8 cellular contexts compared by ENCODE assay signal in genomic region chr11:134360050-134360835, GRCh38. TPM values are rescaled to one million over a fixed set of nuclear protein-coding genes. Genes with fewer than 3 reads are reported as not detected.
DNase-seq lines count a peak whose midpoint lies in the region; ATAC-seq, FAIRE-seq and TF ChIP-seq lines count a peak whose summit lies in the region.

No MANE protein-coding gene starts in this region.

- ATAC-seq in HG02938 (IDR thresholded peaks at IDR 0.05; ENCODE audit: unreplicated experiment): peak; percentile 79
- ATAC-seq in lower lobe of right lung: peak; percentile 92 to 94
- ATAC-seq in HG03342 (IDR thresholded peaks at IDR 0.05; ENCODE audit: unreplicated experiment): no peak

- no peak for TF ChIP-seq POLR2A in GM12891 (IDR thresholded peaks at IDR 0.05; ENCODE audit: low read depth, low read length)

- H3K27me3 ChIP-seq in dorsolateral prefrontal cortex (peaks cover 0 to 6% (median 0%) of the 10 kb centered on the region in 45 donors), lower lobe of right lung (ENCODE audit: low read depth) (no peaks in the 10 kb centered on the region)

- H3K9me3 ChIP-seq in lower lobe of right lung: no peaks in the 10 kb centered on the region

- H3K27ac ChIP-seq in dorsolateral prefrontal cortex (no peak overlapping the region), lower lobe of right lung (no peak overlapping the region)

- TF ChIP-seq CTCF in dorsolateral prefrontal cortex (IDR thresholded peaks at IDR 0.05 in 54 of 56, conservative IDR thresholded peaks at IDR 0.05 in 2 of 56; ENCODE audit: low read depth in 1 of 56, partially characterized antibody in 56 of 56) (peak; percentile 64 to 99 (median 94)), lower lobe of right lung (IDR thresholded peaks at IDR 0.05) (peak; percentile 88)

- FAIRE-seq in GM12891 (lab: Jason Lieb, UNC): peak; percentile 82

- H3K4me1 ChIP-seq in lower lobe of right lung: peaks cover 6% of the 10 kb centered on the region

- H3K4me3 ChIP-seq in dorsolateral prefrontal cortex (peak overlapping the region in 1 of 59 donors; percentile 21), lower lobe of right lung (no peak overlapping the region)

- H3K36me3 ChIP-seq in lower lobe of right lung: no peaks in the 10 kb centered on the region

- peak; percentile 89 for DNase-seq in GM12891 (ENCODE audit: insufficient read length, low spot score)
- DNase-seq in NCI-H526 (lab: John Stamatoyannopoulos, UW): peak; percentile 92 to 99
- DNase-seq in activated CD4-positive, alpha-beta T cell treated with anti-CD3 and anti-CD28 coated beads, Interleukin-2, amount 50 U/mL, for 4 hours: peak; percentile 59 to 65
- DNase-seq in dorsolateral prefrontal cortex: peak; percentile 68 to 94 (median 90)
- DNase-seq in lower lobe of right lung: peak; percentile 84
- DNase-seq in stimulated activated CD8-positive, alpha-beta memory T cell treated with anti-CD3 and anti-CD28 coated beads, Interleukin-12 subunit alpha, Interleukin-12 subunit beta, amount 100 ng/mL, for 1 hour (ENCODE audit: low read depth): peak; percentile 48

- intact Hi-C loops in dorsolateral prefrontal cortex (cut with DNase I) (loop anchor here (5.0 to 10.0 kb wide), 2 partner anchors 505 to 507 kb away; no protein-coding TSS in a partner anchor), lower lobe of right lung (cut with DNase I) (no loop called here)

TF ChIP-seq in GM12891, 5 proteins besides CTCF, POLR2A, EP300 and RAD21:
- TF ChIP-seq SPI1 (IDR thresholded peaks at IDR 0.05; ENCODE audit: low read depth, low read length) (no peak), POLR2AphosphoS5 (IDR thresholded peaks at IDR 0.05; ENCODE audit: low read depth, low read length) (no peak), PAX5 (IDR thresholded peaks at IDR 0.05; ENCODE audit: insufficient read depth, low read length, severe bottlenecking) (no peak), POU2F2 (IDR thresholded peaks at IDR 0.05; ENCODE audit: low read depth, low read length) (no peak), TAF1 (IDR thresholded peaks at IDR 0.05; ENCODE audit: low read depth, low read length) (no peak)

RNA-seq across cellular contexts. Expression of gene GLB1L2, which starts 28.5 kb away (rescaled TPM):
- polyA plus RNA-seq in GM12891 (2012; ENCODE audit: low read depth, missing spikeins): 0.17 TPM
- total RNA-seq in dorsolateral prefrontal cortex (1 to 10 TPM in 119 of 120 experiments, under 1 TPM in 1; 0.81 to 5.9 (median 3.3) TPM), lower lobe of right lung (5.1 TPM)

RNA-seq across cellular contexts. Expression of gene B3GAT1, which starts 51.8 kb away (rescaled TPM):
- polyA plus RNA-seq in GM12891 (2012; ENCODE audit: low read depth, missing spikeins): not detected
- total RNA-seq in dorsolateral prefrontal cortex: 100 to 1,000 TPM; 204 to 380 (median 266) TPM
- 1.4 TPM for total RNA-seq in lower lobe of right lung

Comparison
In these comparisons a context has a peak if more than half of its experiments do, and no peak if none do; other contexts are left out.
1. RNA of gene B3GAT1, which starts 51.8 kb away (total RNA-seq): 204 to 380 TPM in dorsolateral prefrontal cortex; 1.4 TPM in lower lobe of right lung (single experiment); every median in the first group is over 10 times any median in the second.
2. Peak in every context shown above with its lines, with median percentiles within 50 percentile points of each other: DNase-seq.